In genomic region chr3:66303556-66303955, GRCh38 we compare ENCODE assay signal across 8 cellular contexts.
DNase-seq lines count a peak whose midpoint lies in the region; ATAC-seq, FAIRE-seq and TF ChIP-seq lines count a peak whose summit lies in the region.

No MANE protein-coding gene starts in this region.

- H4K20me1 ChIP-seq in osteoblast (ENCODE audit: insufficient read depth, low read length) = peaks cover 5% of the 10 kb centered on the region

- CTCF ChIA-PET in activated CD4-positive, alpha-beta memory T cell treated with anti-CD3 and anti-CD28 coated beads, Interleukin-2, amount 10 ng/mL, durations not matched to agents 7 days and 5 days (lab: Charles Lee) = interaction anchor here (2.3 kb wide), 1 partner anchor 74 kb away, joined by 10 read pairs; no protein-coding TSS in a partner anchor

- in situ Hi-C loops in KBM-7 (cut with MboI; ENCODE audit: low pct_unique_long_range_greater_than_20kb, low sequenced_read_pairs) = no loop called here

- ATAC-seq in GM18511 (IDR thresholded peaks at IDR 0.05; ENCODE audit: unreplicated experiment) (peak; percentile 80), HG02981 (IDR thresholded peaks at IDR 0.05; ENCODE audit: unreplicated experiment) (peak; percentile 89)

- H3K4me3 ChIP-seq in osteoblast (ENCODE audit: insufficient read depth, low read length) = no peak overlapping the region

- peak; percentile 68 for DNase-seq in activated CD4-positive, alpha-beta memory T cell treated with anti-CD3 and anti-CD28 coated beads, Interleukin-2, amount 10 ng/mL, durations not matched to agents 7 days and 5 days
- DNase-seq in nephron progenitor cell = no peak
- DNase-seq in osteoblast (ENCODE audit: insufficient read length, low spot score, missing footprints) = no peak
- DNase-seq in amniotic stem cell (lab: John Stamatoyannopoulos, UW) = no peak
- no peak for DNase-seq in urothelium cell line (ENCODE audit: low spot score)
- DNase-seq in KBM-7 = no peak

- H3K27me3 Mint-ChIP-seq in activated CD4-positive, alpha-beta memory T cell treated with anti-CD3 and anti-CD28 coated beads, Interleukin-2, amount 10 ng/mL, durations not matched to agents 7 days and 5 days = no peaks in the 10 kb centered on the region
- H3K27me3 Mint-ChIP-seq in nephron progenitor cell (ENCODE audit: low read depth, poor library complexity) = no peaks in the 10 kb centered on the region

- no peak for TF ChIP-seq CTCF in nephron progenitor cell (IDR thresholded peaks at IDR 0.05)
- no peak for TF ChIP-seq CTCF in osteoblast (IDR thresholded peaks at IDR 0.05; ENCODE audit: extremely low read depth, low read depth, low read length)

- H3K36me3 Mint-ChIP-seq in activated CD4-positive, alpha-beta memory T cell treated with anti-CD3 and anti-CD28 coated beads, Interleukin-2, amount 10 ng/mL, durations not matched to agents 7 days and 5 days (ENCODE audit: low read depth) = peaks cover 21% of the 10 kb centered on the region
- H3K36me3 Mint-ChIP-seq in nephron progenitor cell (ENCODE audit: low read depth) = peaks cover 11% of the 10 kb centered on the region

- no peaks in the 10 kb centered on the region for H3K79me2 ChIP-seq in osteoblast (ENCODE audit: insufficient read depth, low read length)

- H3K4me1 Mint-ChIP-seq in activated CD4-positive, alpha-beta memory T cell treated with anti-CD3 and anti-CD28 coated beads, Interleukin-2, amount 10 ng/mL, durations not matched to agents 7 days and 5 days = peaks cover 61% of the 10 kb centered on the region
- peaks cover 18% of the 10 kb centered on the region for H3K4me1 Mint-ChIP-seq in nephron progenitor cell

- POLR2A ChIA-PET in activated CD4-positive, alpha-beta memory T cell treated with anti-CD3 and anti-CD28 coated beads, Interleukin-2, amount 10 ng/mL, durations not matched to agents 7 days and 5 days (lab: Charles Lee) = interaction anchor here (1.5 to 2.9 kb wide), 11 partner anchors 9 to 193 kb away, joined by 3 to 14 read pairs (median 7); no protein-coding TSS in a partner anchor

- H3K36me3 ChIP-seq in osteoblast (ENCODE audit: insufficient read depth, low read length) = no peaks in the 10 kb centered on the region

- H3K4me2 ChIP-seq in osteoblast (ENCODE audit: insufficient read depth, low read length) = no peak overlapping the region

- H3K9me3 ChIP-seq in osteoblast (ENCODE audit: low read depth, low read length) = no peaks in the 10 kb centered on the region

- H3K27ac Mint-ChIP-seq in activated CD4-positive, alpha-beta memory T cell treated with anti-CD3 and anti-CD28 coated beads, Interleukin-2, amount 10 ng/mL, durations not matched to agents 7 days and 5 days = peak overlapping the region; percentile 96
- peak overlapping the region; percentile 92 for H3K27ac Mint-ChIP-seq in nephron progenitor cell

- H2AFZ ChIP-seq in osteoblast (ENCODE audit: low read length) = no peak overlapping the region

- no peaks in the 10 kb centered on the region for H3K4me1 ChIP-seq in osteoblast (ENCODE audit: insufficient read depth, low read length)

- FAIRE-seq in urothelium cell line (lab: Jason Lieb, UNC) = no peak

- peak overlapping the region; percentile 64 for H3K4me3 Mint-ChIP-seq in activated CD4-positive, alpha-beta memory T cell treated with anti-CD3 and anti-CD28 coated beads, Interleukin-2, amount 10 ng/mL, durations not matched to agents 7 days and 5 days
- no peak overlapping the region for H3K4me3 Mint-ChIP-seq in nephron progenitor cell

- H3K27me3 ChIP-seq in osteoblast (ENCODE audit: insufficient read depth, low read length) = no peaks in the 10 kb centered on the region

- no peaks in the 10 kb centered on the region for H3K9me3 Mint-ChIP-seq in activated CD4-positive, alpha-beta memory T cell treated with anti-CD3 and anti-CD28 coated beads, Interleukin-2, amount 10 ng/mL, durations not matched to agents 7 days and 5 days
- H3K9me3 Mint-ChIP-seq in nephron progenitor cell = peaks cover 7% of the 10 kb centered on the region

- no peak overlapping the region for H3K27ac ChIP-seq in osteoblast (ENCODE audit: low read depth, low read length)
